ENCODE assay signal across 1 cellular context in genomic region chr11:68271023-68271780, GRCh38.
TF ChIP-seq lines count a peak whose summit lies in the region.

No MANE protein-coding gene starts in this region.

TF ChIP-seq in HEK293, 187 proteins besides CTCF, POLR2A, EP300 and RAD21 (continued from another document):
- TF ChIP-seq ZNF423 (tag by site-specific recombination; IDR thresholded peaks at IDR 0.05): no peak
- TF ChIP-seq GLIS1 (tag by site-specific recombination; IDR thresholded peaks at IDR 0.05): peak; percentile 27; the same call in 1 of the 2 replicates
- no peak for TF ChIP-seq ZNF354C (tag by site-specific recombination; IDR thresholded peaks at IDR 0.05; ENCODE audit: borderline replicate concordance, low read depth)
- TF ChIP-seq, protein P1, sequence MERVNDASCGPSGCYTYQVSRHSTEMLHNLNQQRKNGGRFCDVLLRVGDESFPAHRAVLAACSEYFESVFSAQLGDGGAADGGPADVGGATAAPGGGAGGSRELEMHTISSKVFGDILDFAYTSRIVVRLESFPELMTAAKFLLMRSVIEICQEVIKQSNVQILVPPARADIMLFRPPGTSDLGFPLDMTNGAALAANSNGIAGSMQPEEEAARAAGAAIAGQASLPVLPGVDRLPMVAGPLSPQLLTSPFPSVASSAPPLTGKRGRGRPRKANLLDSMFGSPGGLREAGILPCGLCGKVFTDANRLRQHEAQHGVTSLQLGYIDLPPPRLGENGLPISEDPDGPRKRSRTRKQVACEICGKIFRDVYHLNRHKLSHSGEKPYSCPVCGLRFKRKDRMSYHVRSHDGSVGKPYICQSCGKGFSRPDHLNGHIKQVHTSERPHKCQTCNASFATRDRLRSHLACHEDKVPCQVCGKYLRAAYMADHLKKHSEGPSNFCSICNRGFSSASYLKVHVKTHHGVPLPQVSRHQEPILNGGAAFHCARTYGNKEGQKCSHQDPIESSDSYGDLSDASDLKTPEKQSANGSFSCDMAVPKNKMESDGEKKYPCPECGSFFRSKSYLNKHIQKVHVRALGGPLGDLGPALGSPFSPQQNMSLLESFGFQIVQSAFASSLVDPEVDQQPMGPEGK (tag by site-specific recombination; IDR thresholded peaks at IDR 0.05): peak; percentile 37; the same call in 1 of the 2 replicates
- TF ChIP-seq, protein P2, sequence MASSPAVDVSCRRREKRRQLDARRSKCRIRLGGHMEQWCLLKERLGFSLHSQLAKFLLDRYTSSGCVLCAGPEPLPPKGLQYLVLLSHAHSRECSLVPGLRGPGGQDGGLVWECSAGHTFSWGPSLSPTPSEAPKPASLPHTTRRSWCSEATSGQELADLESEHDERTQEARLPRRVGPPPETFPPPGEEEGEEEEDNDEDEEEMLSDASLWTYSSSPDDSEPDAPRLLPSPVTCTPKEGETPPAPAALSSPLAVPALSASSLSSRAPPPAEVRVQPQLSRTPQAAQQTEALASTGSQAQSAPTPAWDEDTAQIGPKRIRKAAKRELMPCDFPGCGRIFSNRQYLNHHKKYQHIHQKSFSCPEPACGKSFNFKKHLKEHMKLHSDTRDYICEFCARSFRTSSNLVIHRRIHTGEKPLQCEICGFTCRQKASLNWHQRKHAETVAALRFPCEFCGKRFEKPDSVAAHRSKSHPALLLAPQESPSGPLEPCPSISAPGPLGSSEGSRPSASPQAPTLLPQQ (tag by site-specific recombination; IDR thresholded peaks at IDR 0.05): peak; percentile 24; the same call in 1 of the 2 replicates
- peak; percentile 43; the same call in 1 of the 2 replicates for TF ChIP-seq ZFP37 (tag by site-specific recombination; IDR thresholded peaks at IDR 0.05)
- TF ChIP-seq ZNF664 (tag by site-specific recombination; IDR thresholded peaks at IDR 0.05): no peak
- no peak for TF ChIP-seq ZNF433 (tag by site-specific recombination; IDR thresholded peaks at IDR 0.05; ENCODE audit: low read depth)
- no peak for TF ChIP-seq TSHZ1 (tag by site-specific recombination; IDR thresholded peaks at IDR 0.05; ENCODE audit: borderline replicate concordance)
- no peak for TF ChIP-seq ZNF426 (tag by site-specific recombination; IDR thresholded peaks at IDR 0.05)
- no peak for TF ChIP-seq MZF1 (tag by site-specific recombination; IDR thresholded peaks at IDR 0.05; ENCODE audit: borderline replicate concordance)
- TF ChIP-seq ZNF645 (tag by site-specific recombination; IDR thresholded peaks at IDR 0.05): no peak
- TF ChIP-seq TCF7L2 (IDR thresholded peaks at IDR 0.05; ENCODE audit: borderline replicate concordance, low read depth, low read length): no peak
- no peak for TF ChIP-seq ZNF596 (tag by site-specific recombination; IDR thresholded peaks at IDR 0.05)
- TF ChIP-seq ZNF394 (tag by site-specific recombination; IDR thresholded peaks at IDR 0.05; ENCODE audit: borderline replicate concordance): no peak
